ENCODE assay signal across 19 cellular contexts in genomic region chr15:38058596-38059075, GRCh38.
A peak's percentile ranks its signal among the peaks of the same experiment; 100 is the strongest.
DNase-seq lines count a peak whose midpoint lies in the region; ATAC-seq lines count a peak whose summit lies in the region.
"Had no signal": no experiment of that assay in that cellular context is flagged by ENCODE, and none has a peak within 500 bp of the region (broad histone marks: within the 10 kb centered on the region; RNA-seq: fewer than 3 reads in every experiment).

No MANE protein-coding gene starts in this region.

- ATAC-seq in activated CD4-positive, alpha-beta T cell treated with anti-CD3 and anti-CD28 coated beads for 36 hours: peak; percentile 26
- peak; percentile 31 for ATAC-seq in activated T-helper 17 cell treated with anti-CD3 and anti-CD28 coated beads, Interleukin-2, amount 50 U/mL, for 72 hours (replicated peaks)
- ATAC-seq in stimulated activated naive B cell treated with anti-CD40 and anti-IgM and Interleukin-4, amounts not matched to agents 10 μg/mL and 1 μg/mL and 100 μg/mL, for 72 hours (replicated peaks): peak; percentile 72 to 74
- no peak for ATAC-seq in stimulated activated effector memory CD8-positive, alpha-beta T cell treated with anti-CD3 and anti-CD28 coated beads, Interleukin-12 subunit alpha, Interleukin-12 subunit beta, amount 100 ng/mL, for 72 hours
- ATAC-seq: foreskin keratinocyte; naive thymus-derived CD8-positive, alpha-beta T cell; T-helper 17 cell had no signal

- peak overlapping the region; percentile 57 for H3K9ac ChIP-seq in iPS-18a (ENCODE audit: low read length)

- H3K4me3 Mint-ChIP-seq in activated CD4-positive, alpha-beta T cell treated with anti-CD3 and anti-CD28 coated beads for 36 hours: no peak overlapping the region
- H3K4me3 Mint-ChIP-seq in activated T-helper 17 cell treated with anti-CD3 and anti-CD28 coated beads, Interleukin-2, amount 50 U/mL, for 72 hours: no peak overlapping the region
- H3K4me3 Mint-ChIP-seq in stimulated activated naive B cell treated with anti-CD40 and anti-IgM and Interleukin-4, amounts not matched to agents 10 μg/mL and 1 μg/mL and 100 μg/mL, for 72 hours: peak overlapping the region; percentile 29 to 47
- H3K4me3 Mint-ChIP-seq in stimulated activated effector memory CD8-positive, alpha-beta T cell treated with anti-CD3 and anti-CD28 coated beads, Interleukin-12 subunit alpha, Interleukin-12 subunit beta, amount 100 ng/mL, for 72 hours: no peak overlapping the region
- H3K4me3 Mint-ChIP-seq: naive thymus-derived CD8-positive, alpha-beta T cell; T-helper 17 cell had no signal

- POLR2A ChIA-PET in activated CD4-positive, alpha-beta T cell treated with anti-CD3 and anti-CD28 coated beads for 36 hours (lab: Charles Lee): no interaction called here

- H3K9me3 Mint-ChIP-seq in activated CD4-positive, alpha-beta T cell treated with anti-CD3 and anti-CD28 coated beads for 36 hours (ENCODE audit: low read depth): no peaks in the 10 kb centered on the region
- no peaks in the 10 kb centered on the region for H3K9me3 Mint-ChIP-seq in activated T-helper 17 cell treated with anti-CD3 and anti-CD28 coated beads, Interleukin-2, amount 50 U/mL, for 72 hours
- H3K9me3 Mint-ChIP-seq in stimulated activated naive B cell treated with anti-CD40 and anti-IgM and Interleukin-4, amounts not matched to agents 10 μg/mL and 1 μg/mL and 100 μg/mL, for 72 hours: peaks cover 5 to 9% of the 10 kb centered on the region in 2 donors
- H3K9me3 Mint-ChIP-seq in stimulated activated effector memory CD8-positive, alpha-beta T cell treated with anti-CD3 and anti-CD28 coated beads, Interleukin-12 subunit alpha, Interleukin-12 subunit beta, amount 100 ng/mL, for 72 hours: no peaks in the 10 kb centered on the region
- H3K9me3 Mint-ChIP-seq: activated T-helper 2 cell treated with anti-CD3 and anti-CD28 coated beads, Interferon-gamma antibody, Interleukin-2, Interleukin-4, amounts not matched to agents 10 μg/mL and 5 μg/mL and 100 μg/mL, durations not matched to agents 14 hours and 24 hours and 36 hours; naive thymus-derived CD8-positive, alpha-beta T cell had no signal

- DNase-seq in activated CD4-positive, alpha-beta T cell treated with anti-CD3 and anti-CD28 coated beads for 36 hours: no peak
- DNase-seq in activated CD4-positive, alpha-beta T cell treated with anti-CD3 and anti-CD28 coated beads, Interleukin-2, amount 50 U/mL, for 4 hours: no peak
- DNase-seq in stimulated activated naive B cell treated with anti-CD40 and anti-IgM and Interleukin-4, amounts not matched to agents 10 μg/mL and 1 μg/mL and 100 μg/mL, for 72 hours: peak; percentile 26
- no peak for DNase-seq in stimulated activated effector memory CD8-positive, alpha-beta T cell treated with anti-CD3 and anti-CD28 coated beads, Interleukin-12 subunit alpha, Interleukin-12 subunit beta, amount 100 ng/mL, for 72 hours (ENCODE audit: low spot score in 2 of 2)
- DNase-seq in central memory CD4-positive, alpha-beta T cell: no peak
- DNase-seq in SW480 (ENCODE audit: low spot score): no peak
- DNase-seq: 8988T; cerebellar nuclear complex; DMS79 treated with DMSO at 0.1 percent for 48 hours; foreskin keratinocyte; naive thymus-derived CD8-positive, alpha-beta T cell; NCI-H2029 treated with DMSO at 0.1 percent for 48 hours; Right ventricle myocardium superior; stimulated activated CD4-positive, alpha-beta T cell treated with anti-CD3 and anti-CD28 coated beads, Interleukin-12 subunit alpha, Interleukin-12 subunit beta, amount 100 ng/mL, for 4 hours; T-helper 17 cell had no signal

- H3K4me1 Mint-ChIP-seq in activated CD4-positive, alpha-beta T cell treated with anti-CD3 and anti-CD28 coated beads for 36 hours: peaks cover 13% of the 10 kb centered on the region
- H3K4me1 Mint-ChIP-seq in activated T-helper 17 cell treated with anti-CD3 and anti-CD28 coated beads, Interleukin-2, amount 50 U/mL, for 72 hours: no peaks in the 10 kb centered on the region
- H3K4me1 Mint-ChIP-seq in stimulated activated naive B cell treated with anti-CD40 and anti-IgM and Interleukin-4, amounts not matched to agents 10 μg/mL and 1 μg/mL and 100 μg/mL, for 72 hours: peaks cover 17 to 53% of the 10 kb centered on the region in 2 donors
- H3K4me1 Mint-ChIP-seq in stimulated activated effector memory CD8-positive, alpha-beta T cell treated with anti-CD3 and anti-CD28 coated beads, Interleukin-12 subunit alpha, Interleukin-12 subunit beta, amount 100 ng/mL, for 72 hours: peaks cover 8% of the 10 kb centered on the region
- H3K4me1 Mint-ChIP-seq: T-helper 17 cell had no signal

- peaks cover 38% of the 10 kb centered on the region for H3K4me1 ChIP-seq in iPS-18a (ENCODE audit: control insufficient read depth, low read depth, low read length)
- H3K4me1 ChIP-seq: foreskin keratinocyte had no signal

- peaks cover 23% of the 10 kb centered on the region for H3K27me3 Mint-ChIP-seq in activated CD4-positive, alpha-beta T cell treated with anti-CD3 and anti-CD28 coated beads for 36 hours
- H3K27me3 Mint-ChIP-seq in activated T-helper 17 cell treated with anti-CD3 and anti-CD28 coated beads, Interleukin-2, amount 50 U/mL, for 72 hours: peaks cover 27% of the 10 kb centered on the region
- peaks cover 16 to 21% of the 10 kb centered on the region in 2 donors for H3K27me3 Mint-ChIP-seq in stimulated activated naive B cell treated with anti-CD40 and anti-IgM and Interleukin-4, amounts not matched to agents 10 μg/mL and 1 μg/mL and 100 μg/mL, for 72 hours

- no peak overlapping the region for H3K27ac Mint-ChIP-seq in activated CD4-positive, alpha-beta T cell treated with anti-CD3 and anti-CD28 coated beads for 36 hours
- H3K27ac Mint-ChIP-seq in activated T-helper 17 cell treated with anti-CD3 and anti-CD28 coated beads, Interleukin-2, amount 50 U/mL, for 72 hours: no peak overlapping the region
- H3K27ac Mint-ChIP-seq in stimulated activated naive B cell treated with anti-CD40 and anti-IgM and Interleukin-4, amounts not matched to agents 10 μg/mL and 1 μg/mL and 100 μg/mL, for 72 hours: peak overlapping the region; percentile 75
- no peak overlapping the region for H3K27ac Mint-ChIP-seq in stimulated activated effector memory CD8-positive, alpha-beta T cell treated with anti-CD3 and anti-CD28 coated beads, Interleukin-12 subunit alpha, Interleukin-12 subunit beta, amount 100 ng/mL, for 72 hours
- H3K27ac Mint-ChIP-seq: activated T-helper 2 cell treated with anti-CD3 and anti-CD28 coated beads, Interferon-gamma antibody, Interleukin-2, Interleukin-4, amounts not matched to agents 10 μg/mL and 5 μg/mL and 100 μg/mL, durations not matched to agents 14 hours and 24 hours and 36 hours; naive thymus-derived CD8-positive, alpha-beta T cell; T-helper 17 cell had no signal

- no peaks in the 10 kb centered on the region for H3K36me3 ChIP-seq in iPS-18a (ENCODE audit: control insufficient read depth, low read depth, low read length)

- no peaks in the 10 kb centered on the region for H3K36me3 Mint-ChIP-seq in activated CD4-positive, alpha-beta T cell treated with anti-CD3 and anti-CD28 coated beads for 36 hours (ENCODE audit: low read depth)
- no peaks in the 10 kb centered on the region for H3K36me3 Mint-ChIP-seq in activated T-helper 17 cell treated with anti-CD3 and anti-CD28 coated beads, Interleukin-2, amount 50 U/mL, for 72 hours (ENCODE audit: low read depth)
- peaks cover 4 to 6% of the 10 kb centered on the region in 2 donors for H3K36me3 Mint-ChIP-seq in stimulated activated naive B cell treated with anti-CD40 and anti-IgM and Interleukin-4, amounts not matched to agents 10 μg/mL and 1 μg/mL and 100 μg/mL, for 72 hours
- H3K36me3 Mint-ChIP-seq in stimulated activated effector memory CD8-positive, alpha-beta T cell treated with anti-CD3 and anti-CD28 coated beads, Interleukin-12 subunit alpha, Interleukin-12 subunit beta, amount 100 ng/mL, for 72 hours: no peaks in the 10 kb centered on the region
- H3K36me3 Mint-ChIP-seq: naive thymus-derived CD8-positive, alpha-beta T cell had no signal

- no peaks in the 10 kb centered on the region for H3K27me3 ChIP-seq in iPS-18a (ENCODE audit: control insufficient read depth, insufficient read depth, low read length)
- H3K27me3 ChIP-seq: foreskin keratinocyte had no signal

- peak overlapping the region; percentile 35 for H3K4me3 ChIP-seq in iPS-18a (ENCODE audit: low read length)
- H3K4me3 ChIP-seq: lung had no signal

- intact Hi-C loops in activated CD4-positive, alpha-beta T cell treated with anti-CD3 and anti-CD28 coated beads for 36 hours (cut with DNase I, micrococcal nuclease): no loop called here

- CTCF ChIA-PET in activated CD4-positive, alpha-beta T cell treated with anti-CD3 and anti-CD28 coated beads for 36 hours (lab: Charles Lee): interaction anchor here (1.2 to 1.9 kb wide), 2 partner anchors 25 to 50 kb away, joined by 3 to 4 read pairs; no protein-coding TSS in a partner anchor

- no peaks in the 10 kb centered on the region for H3K9me3 ChIP-seq in iPS-18a (ENCODE audit: control insufficient read depth, low read depth, low read length)

- peak overlapping the region; percentile 91 for H3K27ac ChIP-seq in iPS-18a (ENCODE audit: low read length)
- H3K27ac ChIP-seq: foreskin keratinocyte had no signal

Comparison
In these comparisons a context has a peak if more than half of its experiments do, and no peak if none do; other contexts are left out.
1. H3K4me3 Mint-ChIP-seq: peak in stimulated activated naive B cell treated with anti-CD40 and anti-IgM and Interleukin-4, amounts not matched to agents 10 μg/mL and 1 μg/mL and 100 μg/mL, for 72 hours (2 of 2); none in activated CD4-positive, alpha-beta T cell treated with anti-CD3 and anti-CD28 coated beads for 36 hours (single experiment), activated T-helper 17 cell treated with anti-CD3 and anti-CD28 coated beads, Interleukin-2, amount 50 U/mL, for 72 hours (single experiment) and stimulated activated effector memory CD8-positive, alpha-beta T cell treated with anti-CD3 and anti-CD28 coated beads, Interleukin-12 subunit alpha, Interleukin-12 subunit beta, amount 100 ng/mL, for 72 hours (single experiment).